Comparison of ENCODE assay signal across 17 cellular contexts in genomic region chr17:910503-911194, GRCh38.
DNase-seq lines count a peak whose midpoint lies in the region; ATAC-seq, FAIRE-seq and TF ChIP-seq lines count a peak whose summit lies in the region.
"Had no signal": no experiment of that assay in that cellular context is flagged by ENCODE, and none has a peak within 500 bp of the region (broad histone marks: within the 10 kb centered on the region; RNA-seq: fewer than 3 reads in every experiment).

No MANE protein-coding gene starts in this region.

- H3K9me1 ChIP-seq in K562 (ENCODE audit: control insufficient read depth, insufficient read depth, low read length) = no peaks in the 10 kb centered on the region

- H2AFZ ChIP-seq in K562 (ENCODE audit: low read depth, low read length) = no peak overlapping the region

- H3K4me3 ChIP-seq in cardiac muscle cell = no peak overlapping the region
- H3K4me3 ChIP-seq in K562 = no peak overlapping the region
- peak overlapping the region; percentile 9 to 51 (median 36) for H3K4me3 ChIP-seq in right lobe of liver
- no peak overlapping the region for H3K4me3 ChIP-seq in urinary bladder (ENCODE audit: low read depth, low read length)
- H3K4me3 ChIP-seq: A549 had no signal

- H3K4me1 ChIP-seq in cardiac muscle cell (ENCODE audit: low read depth) (peaks cover 21% of the 10 kb centered on the region), K562 (replicated peaks in 1 of 2; ENCODE audit: control insufficient read depth in 2 of 2, insufficient read depth in 2 of 2, low read length in 2 of 2) (no peaks in the 10 kb centered on the region), right lobe of liver (peaks cover 0 to 42% (median 0%) of the 10 kb centered on the region in 4 donors), urinary bladder (ENCODE audit: insufficient read depth) (peaks cover 4% of the 10 kb centered on the region)

- in situ Hi-C loops in K562 (cut with MboI) = no loop called here

- no peaks in the 10 kb centered on the region for H3K9me3 ChIP-seq in cardiac muscle cell (ENCODE audit: low read depth)
- H3K9me3 ChIP-seq in K562 (replicated peaks; ENCODE audit: control insufficient read depth, insufficient read depth, low read depth, low read length) = no peaks in the 10 kb centered on the region
- no peaks in the 10 kb centered on the region for H3K9me3 ChIP-seq in right lobe of liver
- H3K9me3 ChIP-seq: A549 had no signal

- DNase-seq in cardiac muscle cell (ENCODE audit: low read depth in 1 of 2, low spot score in 1 of 2) (no peak), left cardiac atrium (no peak), K562 (ENCODE audit: extremely low read depth in 1 of 4, low spot score in 3 of 4) (no peak), right lobe of liver (no peak), AG08396 (ENCODE audit: low spot score) (no peak), NCI-H774 (lab: John Stamatoyannopoulos, UW) (no peak)
- no peak for DNase-seq in activated CD4-positive, alpha-beta T cell treated with anti-CD3 and anti-CD28 coated beads for 1 hour
- DNase-seq: activated CD4-positive, alpha-beta memory T cell treated with anti-CD3 and anti-CD28 coated beads for 36 hours; activated naive CD4-positive, alpha-beta T cell; DMS153; kidney; NCI-H345; PC-3 had no signal

- no TSS peak for BruUV-seq in K562 (replicated peaks; lab: Mats Ljungman, UMichigan)

- TF ChIP-seq POLR2A in K562 (conservative IDR thresholded peaks at IDR 0.05) (no peak), right lobe of liver (IDR thresholded peaks at IDR 0.05) (no peak)

- H3K4me2 ChIP-seq in K562 (ENCODE audit: insufficient read depth, low read length) = no peak overlapping the region
- H3K4me2 ChIP-seq: A549 had no signal

- TF ChIP-seq CTCF in cardiac muscle cell (IDR thresholded peaks at IDR 0.05; ENCODE audit: low read depth, low read length) (no peak), K562 (IDR thresholded peaks at IDR 0.05 in 2 of 3, conservative IDR thresholded peaks at IDR 0.05 in 1 of 3; ENCODE audit: insufficient read depth in 2 of 3, low read depth in 1 of 3, low read length in 3 of 3) (no peak), right lobe of liver (IDR thresholded peaks at IDR 0.05) (no peak)

- POLR2A ChIA-PET in K562 (lab: Yijun Ruan, JAX) = interaction anchor here (0.7 kb wide), 2 partner anchors 11 to 175 kb away, joined by 3 read pairs; no protein-coding TSS in a partner anchor

- no peaks in the 10 kb centered on the region for H4K20me1 ChIP-seq in K562 (replicated peaks; ENCODE audit: control insufficient read depth, insufficient read depth, low read length)

- intact Hi-C loops in left cardiac atrium (cut with DNase I) (no loop called here), K562 (cut with micrococcal nuclease) (no loop called here), right lobe of liver (cut with DNase I) (no loop called here)

- no peak for TF ChIP-seq EP300 in K562 (IDR thresholded peaks at IDR 0.05; ENCODE audit: low read length)

- H3K36me3 ChIP-seq in cardiac muscle cell (no peaks in the 10 kb centered on the region), K562 (ENCODE audit: control insufficient read depth, insufficient read depth, low read length) (no peaks in the 10 kb centered on the region), right lobe of liver (no peaks in the 10 kb centered on the region), urinary bladder (ENCODE audit: insufficient read depth) (no peaks in the 10 kb centered on the region)

- H3K27ac ChIP-seq in cardiac muscle cell (peak overlapping the region; percentile 57), K562 (ENCODE audit: extremely low read depth, low read depth, low read length) (no peak overlapping the region), right lobe of liver (peak overlapping the region; percentile 54 to 80 (median 76)), urinary bladder (ENCODE audit: low read depth) (peak overlapping the region; percentile 2)
- H3K27ac ChIP-seq: A549 had no signal

- 12% methylated on average over 10 of the region's 10 CpGs for WGBS in K562 (ENCODE audit: insufficient coverage, low coverage, missing lambda C conversion rate)
- WGBS in right lobe of liver (ENCODE audit: insufficient coverage, low coverage, low lambda C conversion rate, missing lambda C conversion rate) = 57% methylated on average over 10 of the region's 10 CpGs
- 33% methylated on average over 10 of the region's 10 CpGs for WGBS in urinary bladder

- H3K79me2 ChIP-seq in K562 (ENCODE audit: control insufficient read depth, insufficient read depth, low read length) = no peaks in the 10 kb centered on the region

- no peak overlapping the region for H3K9ac ChIP-seq in K562 (ENCODE audit: insufficient read depth in 1 of 2, low read depth in 2 of 2, low read length in 2 of 2)

- no peaks in the 10 kb centered on the region for H3K27me3 ChIP-seq in cardiac muscle cell
- peaks cover 13 to 43% of the 10 kb centered on the region in 2 experiments for H3K27me3 ChIP-seq in K562 (ENCODE audit: control insufficient read depth in 2 of 2, insufficient read depth in 2 of 2, low read length in 2 of 2)
- H3K27me3 ChIP-seq in right lobe of liver = no peaks in the 10 kb centered on the region

- CTCF ChIA-PET in K562 (lab: Yijun Ruan, JAX; ENCODE audit: low intra/inter-chr PET ratio) = no interaction called here

- ATAC-seq in left cardiac atrium (no peak), K562 (no peak), right lobe of liver (peak in 1 of 4 donors; percentile 23)
- ATAC-seq: A549, PC-3 had no signal

- TF ChIP-seq RAD21 in K562 (CRISPR knock-in tag; conservative IDR thresholded peaks at IDR 0.05 in 1 of 2, IDR thresholded peaks at IDR 0.05 in 1 of 2) = no peak

- FAIRE-seq in K562 (lab: Jason Lieb, UNC) = no peak
- FAIRE-seq: GM12891, GM19239, kidney had no signal

TF ChIP-seq in K562, 482 proteins besides CTCF, POLR2A, EP300 and RAD21:
- peak; percentile 2 for TF ChIP-seq CBX2 (IDR thresholded peaks at IDR 0.05; ENCODE audit: insufficient read depth, low read length, poor library complexity, severe bottlenecking)
- TF ChIP-seq XRCC4 (IDR thresholded peaks at IDR 0.05; ENCODE audit: extremely low read depth, insufficient read depth, insufficient read length) = no peak

Comparison
In these comparisons a context has a peak if more than half of its experiments do, and no peak if none do; other contexts are left out.
1. H3K4me3 ChIP-seq: peak in right lobe of liver (3 of 3); none in cardiac muscle cell (single experiment), K562 (single experiment) and urinary bladder (single experiment).